Comparison of ENCODE assay signal across 8 cellular contexts in the genomic region with DNA sequence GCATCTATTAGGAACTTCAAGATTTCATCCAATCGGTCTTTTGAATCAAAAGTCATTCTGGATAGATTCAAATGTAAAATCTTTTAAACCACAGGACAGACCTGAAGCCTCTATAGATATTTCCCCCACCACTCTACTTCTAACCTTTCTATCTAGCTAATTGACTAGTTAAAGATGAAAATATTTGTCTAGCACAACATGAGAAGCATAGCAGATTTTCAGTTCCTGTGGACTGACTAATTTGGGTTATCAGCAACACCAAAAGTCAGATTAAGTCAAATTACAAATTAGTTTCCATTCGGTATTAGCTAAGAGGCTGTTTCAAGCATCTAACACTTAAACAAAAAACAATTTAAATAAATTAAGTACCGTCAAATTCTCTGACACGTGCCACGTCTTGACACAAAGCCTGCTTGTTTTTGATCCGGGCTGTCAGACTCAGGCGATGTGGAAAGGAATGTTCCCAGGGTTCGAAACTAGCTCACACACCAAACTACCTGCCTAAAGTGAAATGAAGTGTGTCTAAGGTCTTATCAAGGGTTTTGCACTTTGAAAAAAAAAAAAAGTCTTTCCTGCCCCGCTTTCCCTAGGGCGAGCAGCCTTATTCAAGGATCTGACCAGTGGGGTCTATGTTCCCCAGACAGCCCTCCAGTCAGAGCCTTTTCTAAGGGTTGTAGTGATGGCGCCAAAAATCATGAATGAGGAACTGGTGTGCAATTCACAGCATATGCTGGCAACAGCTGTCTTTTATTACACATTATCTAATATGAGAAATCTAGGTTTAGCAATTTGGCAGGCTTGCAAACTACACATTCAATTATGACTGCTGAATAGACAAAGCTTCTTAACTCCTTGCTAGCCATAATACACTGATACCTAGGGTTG. TPM values are rescaled to one million over a fixed set of nuclear protein-coding genes. Genes with fewer than 3 reads are reported as not detected.
A peak's percentile ranks its signal among the peaks of the same experiment; 100 is the strongest.
DNase-seq lines count a peak whose midpoint lies in the region; ATAC-seq and TF ChIP-seq lines count a peak whose summit lies in the region.

No MANE protein-coding gene starts in this region.

- H3K27ac ChIP-seq in mammary epithelial cell (ENCODE audit: insufficient read depth, low read depth, low read length): no peak overlapping the region
- no peak overlapping the region for H3K27ac ChIP-seq in PC-9

- H2AFZ ChIP-seq in mammary epithelial cell (ENCODE audit: low read depth, low read length): no peak overlapping the region
- H2AFZ ChIP-seq in PC-9: no peak overlapping the region

- peaks cover 36% of the 10 kb centered on the region for H3K4me1 Mint-ChIP-seq in MCF 10A (ENCODE audit: insufficient read depth, unreplicated experiment)
- peaks cover 5% of the 10 kb centered on the region for H3K4me1 Mint-ChIP-seq in activated T-helper 17 cell treated with anti-CD3 and anti-CD28 coated beads, Interleukin-2, amount 50 U/mL, for 72 hours

- TF ChIP-seq CTCF in MCF 10A (IDR thresholded peaks at IDR 0.05; ENCODE audit: unreplicated experiment): no peak
- TF ChIP-seq CTCF in mammary epithelial cell (conservative IDR thresholded peaks at IDR 0.05 in 1 of 2, IDR thresholded peaks at IDR 0.05 in 1 of 2; ENCODE audit: extremely low read depth in 1 of 2, insufficient read depth in 1 of 2, low read depth in 1 of 2, low read length in 2 of 2): no peak
- TF ChIP-seq CTCF in PC-9 (conservative IDR thresholded peaks at IDR 0.05): no peak

- DNase-seq in MCF 10A (ENCODE audit: unreplicated experiment) (peak; percentile 16), mammary epithelial cell (no peak), renal cortical epithelial cell (ENCODE audit: low read depth) (peak; percentile 78), PC-9 (no peak), DMS53 (lab: John Stamatoyannopoulos, UW) (no peak), T1000 (lab: John Stamatoyannopoulos, UW) (no peak)

- H3K9ac ChIP-seq in mammary epithelial cell (ENCODE audit: insufficient read depth, low read length): no peak overlapping the region

- H3K9me2 ChIP-seq in PC-9 (ENCODE audit: insufficient read depth): no peaks in the 10 kb centered on the region

- H3K4me3 ChIP-seq in mammary epithelial cell (replicated peaks in 1 of 3; ENCODE audit: insufficient read depth in 1 of 3, low read depth in 2 of 3, low read length in 3 of 3) (no peak overlapping the region), PC-9 (no peak overlapping the region)

- dilution Hi-C loops in mammary epithelial cell (cut with HindIII; ENCODE audit: low sequenced_read_pairs): no loop called here

- intact Hi-C loops in MCF 10A (cut with micrococcal nuclease) (no loop called here), mammary epithelial cell (cut with micrococcal nuclease) (no loop called here), PC-9 (cut with micrococcal nuclease; ENCODE audit: unreplicated experiment) (no loop called here)

- H4K20me1 ChIP-seq in mammary epithelial cell (ENCODE audit: insufficient read depth, low read length) (no peaks in the 10 kb centered on the region), PC-9 (ENCODE audit: insufficient read depth) (no peaks in the 10 kb centered on the region)

- no peaks in the 10 kb centered on the region for H3K36me3 ChIP-seq in mammary epithelial cell (ENCODE audit: insufficient read depth, low read length)
- H3K36me3 ChIP-seq in PC-9 (ENCODE audit: low read depth): no peaks in the 10 kb centered on the region

- WGBS in mammary epithelial cell (ENCODE audit: low coverage, missing lambda C conversion rate): 13% methylated on average over 11 of the region's 11 CpGs

- peak; percentile 8 for ATAC-seq in HG03442 (IDR thresholded peaks at IDR 0.05; ENCODE audit: unreplicated experiment)
- ATAC-seq in activated T-helper 17 cell treated with anti-CD3 and anti-CD28 coated beads, Interleukin-2, amount 50 U/mL, for 72 hours (replicated peaks): peak; percentile 18

- in situ Hi-C loops in mammary epithelial cell (cut with MboI; ENCODE audit: low sequenced_read_pairs in 2 of 2): no loop called here

- CTCF ChIA-PET in MCF 10A (lab: Yijun Ruan, JAX) (interaction anchor here (0.6 to 1.4 kb wide), 6 partner anchors 8 to 1315 kb away, joined by 3 to 9 read pairs (median 4); no protein-coding TSS in a partner anchor), mammary epithelial cell (lab: Charles Lee; ENCODE audit: low non-redundant PET) (no interaction called here), PC-9 (lab: Charles Lee) (no interaction called here)

- H3K27me3 ChIP-seq in mammary epithelial cell (ENCODE audit: insufficient read depth, low read length): no peaks in the 10 kb centered on the region
- no peaks in the 10 kb centered on the region for H3K27me3 ChIP-seq in PC-9 (ENCODE audit: insufficient read depth, low read depth)

- no peak overlapping the region for H3K4me3 Mint-ChIP-seq in MCF 10A (ENCODE audit: unreplicated experiment)
- H3K4me3 Mint-ChIP-seq in activated T-helper 17 cell treated with anti-CD3 and anti-CD28 coated beads, Interleukin-2, amount 50 U/mL, for 72 hours: peak overlapping the region; percentile 92

- H3K27me3 Mint-ChIP-seq in MCF 10A (ENCODE audit: insufficient read depth, unreplicated experiment): no peaks in the 10 kb centered on the region
- H3K27me3 Mint-ChIP-seq in activated T-helper 17 cell treated with anti-CD3 and anti-CD28 coated beads, Interleukin-2, amount 50 U/mL, for 72 hours: no peaks in the 10 kb centered on the region

- no peaks in the 10 kb centered on the region for H3K36me3 Mint-ChIP-seq in MCF 10A (ENCODE audit: insufficient read depth, unreplicated experiment)
- H3K36me3 Mint-ChIP-seq in activated T-helper 17 cell treated with anti-CD3 and anti-CD28 coated beads, Interleukin-2, amount 50 U/mL, for 72 hours (ENCODE audit: low read depth): peaks cover 100% of the 10 kb centered on the region

- H3K27ac Mint-ChIP-seq in MCF 10A (ENCODE audit: low read depth, unreplicated experiment): no peak overlapping the region
- H3K27ac Mint-ChIP-seq in activated T-helper 17 cell treated with anti-CD3 and anti-CD28 coated beads, Interleukin-2, amount 50 U/mL, for 72 hours: peak overlapping the region; percentile 96

- H3K4me2 ChIP-seq in mammary epithelial cell (ENCODE audit: insufficient read depth, low read depth, low read length): no peak overlapping the region
- H3K4me2 ChIP-seq in PC-9: no peak overlapping the region

- H3K9me3 Mint-ChIP-seq in MCF 10A (ENCODE audit: unreplicated experiment): no peaks in the 10 kb centered on the region
- no peaks in the 10 kb centered on the region for H3K9me3 Mint-ChIP-seq in activated T-helper 17 cell treated with anti-CD3 and anti-CD28 coated beads, Interleukin-2, amount 50 U/mL, for 72 hours

- H3K79me2 ChIP-seq in mammary epithelial cell (ENCODE audit: insufficient read depth, low read length) (no peaks in the 10 kb centered on the region), PC-9 (ENCODE audit: low read depth) (no peaks in the 10 kb centered on the region)

- POLR2A ChIA-PET in MCF 10A (lab: Yijun Ruan, JAX) (interaction anchor here (0.8 to 1.3 kb wide), 2 partner anchors 42 to 53 kb away, joined by 3 read pairs; no protein-coding TSS in a partner anchor), PC-9 (lab: Charles Lee; ENCODE audit: unreplicated experiment) (no interaction called here)

- H3K9me3 ChIP-seq in mammary epithelial cell (replicated peaks; ENCODE audit: insufficient read depth, low read length) (no peaks in the 10 kb centered on the region), PC-9 (ENCODE audit: insufficient read depth, low read depth) (no peaks in the 10 kb centered on the region)

- H3K4me1 ChIP-seq in mammary epithelial cell (ENCODE audit: insufficient read depth, low read length): no peaks in the 10 kb centered on the region
- H3K4me1 ChIP-seq in PC-9 (replicated peaks; ENCODE audit: insufficient read depth): no peaks in the 10 kb centered on the region

- H3F3A ChIP-seq in PC-9 (ENCODE audit: insufficient read depth, low read depth): no peaks in the 10 kb centered on the region

- BruUV-seq in MCF 10A (replicated peaks; lab: Mats Ljungman, UMichigan) (no TSS peak), mammary epithelial cell (replicated peaks; lab: Mats Ljungman, UMichigan) (no TSS peak), PC-9 (replicated peaks; lab: Mats Ljungman, UMichigan) (no TSS peak)

RNA-seq across cellular contexts. Expression of a gene that starts 4.7 kb away (rescaled TPM):
- total RNA-seq in MCF 10A (2022) (0.19 TPM in 1 of 2 replicates, not detected in the other), mammary epithelial cell (not detected), renal cortical epithelial cell (0.94 TPM in 1 of 2 replicates, not detected in the other), PC-9 (2021) (not detected in 2 replicates)
- not detected for polyA plus RNA-seq in mammary epithelial cell
- not detected for polyA minus RNA-seq in mammary epithelial cell
- total RNA-seq in activated T-helper 17 cell treated with anti-CD3 and anti-CD28 coated beads, Interleukin-2, amount 50 U/mL, for 72 hours: 100 to 1,000 TPM; 581 to 591 TPM

Comparison
In these comparisons a context has a peak if more than half of its experiments do, and no peak if none do; other contexts are left out.
1. DNase-seq: peak in MCF 10A (single experiment) and renal cortical epithelial cell (single experiment); none in mammary epithelial cell (single experiment), PC-9 (0 of 2), DMS53 (single experiment) and T1000 (single experiment).
2. RNA of a gene that starts 4.7 kb away (total RNA-seq): 581 to 591 TPM in activated T-helper 17 cell treated with anti-CD3 and anti-CD28 coated beads, Interleukin-2, amount 50 U/mL, for 72 hours; 0.94 TPM in renal cortical epithelial cell, 0.19 TPM in MCF 10A, not detected in PC-9 and not detected in mammary epithelial cell; every median in the first group is over 100 times any median in the second.